Comparison of ENCODE assay signal across 17 cellular contexts in genomic region chr10:48494611-48495010, GRCh38.
A peak's percentile ranks its signal among the peaks of the same experiment; 100 is the strongest.
DNase-seq lines count a peak whose midpoint lies in the region; ATAC-seq and TF ChIP-seq lines count a peak whose summit lies in the region.
"Had no signal": no experiment of that assay in that cellular context is flagged by ENCODE, and none has a peak within 500 bp of the region (broad histone marks: within the 10 kb centered on the region; RNA-seq: fewer than 3 reads in every experiment).

No MANE protein-coding gene starts in this region.

- no peak overlapping the region for H3K23ac ChIP-seq in neuronal stem cell (ENCODE audit: low read depth, low read length, poor library complexity)

- peak overlapping the region; percentile 26 for H4K8ac ChIP-seq in neuronal stem cell (ENCODE audit: low read depth, low read length)

- no peak overlapping the region for H3K9ac ChIP-seq in neuronal stem cell (ENCODE audit: low read depth, low read length, poor library complexity)
- H3K9ac ChIP-seq: KMS-11 had no signal

- no peak for TF ChIP-seq CTCF in HFFc6 (IDR thresholded peaks at IDR 0.05)

- H2BK12ac ChIP-seq in neuronal stem cell (ENCODE audit: low read length): no peak overlapping the region

- H2BK15ac ChIP-seq in neuronal stem cell (ENCODE audit: low read length): no peak overlapping the region

- no peak overlapping the region for H2BK120ac ChIP-seq in neuronal stem cell (ENCODE audit: low read depth, low read length)

- no peak overlapping the region for H3K4me3 ChIP-seq in neuronal stem cell (ENCODE audit: low read length in 2 of 2)
- no peak overlapping the region for H3K4me3 ChIP-seq in CD8-positive, alpha-beta memory T cell (ENCODE audit: low read length)
- H3K4me3 ChIP-seq: A549, PC-9 had no signal

- intact Hi-C loops in activated CD4-positive, alpha-beta memory T cell treated with anti-CD3 and anti-CD28 coated beads for 36 hours (cut with micrococcal nuclease): no loop called here

- H2AK5ac ChIP-seq in neuronal stem cell (ENCODE audit: low read depth, low read length): no peak overlapping the region

- H3K79me1 ChIP-seq in neuronal stem cell (ENCODE audit: low read depth, low read length): no peaks in the 10 kb centered on the region

- H3K4me3 Mint-ChIP-seq in activated CD4-positive, alpha-beta memory T cell treated with anti-CD3 and anti-CD28 coated beads for 36 hours: no peak overlapping the region
- no peak overlapping the region for H3K4me3 Mint-ChIP-seq in activated CD4-positive, alpha-beta memory T cell treated with anti-CD3 and anti-CD28 coated beads, Interleukin-2, amount 10 ng/mL, durations not matched to agents 7 days and 5 days
- no peak overlapping the region for H3K4me3 Mint-ChIP-seq in HFFc6
- peak overlapping the region; percentile 6 for H3K4me3 Mint-ChIP-seq in activated naive CD8-positive, alpha-beta T cell treated with anti-CD3 and anti-CD28 coated beads, Interleukin-2, amount 50 U/mL, for 24 hours
- peak overlapping the region in 1 of 7 donors; percentile 17 for H3K4me3 Mint-ChIP-seq in CD8-positive, alpha-beta memory T cell

- H3K4me1 Mint-ChIP-seq in activated CD4-positive, alpha-beta memory T cell treated with anti-CD3 and anti-CD28 coated beads for 36 hours (ENCODE audit: low read depth): peaks cover 13% of the 10 kb centered on the region
- peaks cover 23% of the 10 kb centered on the region for H3K4me1 Mint-ChIP-seq in activated CD4-positive, alpha-beta memory T cell treated with anti-CD3 and anti-CD28 coated beads, Interleukin-2, amount 10 ng/mL, durations not matched to agents 7 days and 5 days
- peaks cover 61% of the 10 kb centered on the region for H3K4me1 Mint-ChIP-seq in HFFc6 (ENCODE audit: low read depth)
- H3K4me1 Mint-ChIP-seq in activated naive CD8-positive, alpha-beta T cell treated with anti-CD3 and anti-CD28 coated beads, Interleukin-2, amount 50 U/mL, for 24 hours: peaks cover 9% of the 10 kb centered on the region
- H3K4me1 Mint-ChIP-seq in CD8-positive, alpha-beta memory T cell: peaks cover 13 to 21% (median 16%) of the 10 kb centered on the region in 3 donors

- H3K14ac ChIP-seq in neuronal stem cell (ENCODE audit: low read length): no peak overlapping the region

- no peaks in the 10 kb centered on the region for H3K9me3 ChIP-seq in neuronal stem cell (replicated peaks in 1 of 2; ENCODE audit: control insufficient read depth in 2 of 2, insufficient read depth in 1 of 2, low read depth in 1 of 2, low read length in 2 of 2)
- no peaks in the 10 kb centered on the region for H3K9me3 ChIP-seq in CD8-positive, alpha-beta memory T cell (ENCODE audit: low read length)
- H3K9me3 ChIP-seq: A549 had no signal

- peaks cover 0 to 10% (median 0%) of the 10 kb centered on the region in 3 experiments for H3K27me3 ChIP-seq in neuronal stem cell (ENCODE audit: control insufficient read depth in 3 of 3, insufficient read depth in 3 of 3, low read depth in 1 of 3, low read length in 3 of 3)
- no peaks in the 10 kb centered on the region for H3K27me3 ChIP-seq in CD8-positive, alpha-beta memory T cell (ENCODE audit: insufficient read depth, low read length, poor library complexity, severe bottlenecking)

- no peak overlapping the region for H4K91ac ChIP-seq in neuronal stem cell (ENCODE audit: low read depth, low read length, poor library complexity)

- H3K27me3 Mint-ChIP-seq in activated CD4-positive, alpha-beta memory T cell treated with anti-CD3 and anti-CD28 coated beads for 36 hours: peaks cover 15% of the 10 kb centered on the region
- peaks cover 7% of the 10 kb centered on the region for H3K27me3 Mint-ChIP-seq in activated CD4-positive, alpha-beta memory T cell treated with anti-CD3 and anti-CD28 coated beads, Interleukin-2, amount 10 ng/mL, durations not matched to agents 7 days and 5 days
- H3K27me3 Mint-ChIP-seq in HFFc6 (ENCODE audit: insufficient read depth): peaks cover 13% of the 10 kb centered on the region
- H3K27me3 Mint-ChIP-seq in activated naive CD8-positive, alpha-beta T cell treated with anti-CD3 and anti-CD28 coated beads, Interleukin-2, amount 50 U/mL, for 24 hours: peaks cover 11% of the 10 kb centered on the region
- peaks cover 12 to 47% of the 10 kb centered on the region in 2 donors for H3K27me3 Mint-ChIP-seq in CD8-positive, alpha-beta memory T cell

- peak overlapping the region; percentile 1 for H3K27ac Mint-ChIP-seq in activated CD4-positive, alpha-beta memory T cell treated with anti-CD3 and anti-CD28 coated beads for 36 hours
- no peak overlapping the region for H3K27ac Mint-ChIP-seq in activated CD4-positive, alpha-beta memory T cell treated with anti-CD3 and anti-CD28 coated beads, Interleukin-2, amount 10 ng/mL, durations not matched to agents 7 days and 5 days
- H3K27ac Mint-ChIP-seq in HFFc6: peak overlapping the region; percentile 22
- H3K27ac Mint-ChIP-seq in activated naive CD8-positive, alpha-beta T cell treated with anti-CD3 and anti-CD28 coated beads, Interleukin-2, amount 50 U/mL, for 24 hours: no peak overlapping the region
- H3K27ac Mint-ChIP-seq in CD8-positive, alpha-beta memory T cell: peak overlapping the region in 1 of 8 donors; percentile 19

- H3K4me1 ChIP-seq in neuronal stem cell (ENCODE audit: control insufficient read depth in 2 of 2, insufficient read depth in 1 of 2, low read depth in 1 of 2, low read length in 2 of 2): peaks cover 0 to 2% of the 10 kb centered on the region in 2 donors
- no peaks in the 10 kb centered on the region for H3K4me1 ChIP-seq in CD8-positive, alpha-beta memory T cell (ENCODE audit: insufficient read depth, low read length)

- H3K36me3 Mint-ChIP-seq in activated CD4-positive, alpha-beta memory T cell treated with anti-CD3 and anti-CD28 coated beads for 36 hours: no peaks in the 10 kb centered on the region
- H3K36me3 Mint-ChIP-seq in activated CD4-positive, alpha-beta memory T cell treated with anti-CD3 and anti-CD28 coated beads, Interleukin-2, amount 10 ng/mL, durations not matched to agents 7 days and 5 days (ENCODE audit: low read depth): no peaks in the 10 kb centered on the region
- H3K36me3 Mint-ChIP-seq in HFFc6 (ENCODE audit: low read depth): peaks cover 29% of the 10 kb centered on the region
- no peaks in the 10 kb centered on the region for H3K36me3 Mint-ChIP-seq in activated naive CD8-positive, alpha-beta T cell treated with anti-CD3 and anti-CD28 coated beads, Interleukin-2, amount 50 U/mL, for 24 hours (ENCODE audit: low read depth)
- no peaks in the 10 kb centered on the region for H3K36me3 Mint-ChIP-seq in CD8-positive, alpha-beta memory T cell

- DNase-seq in activated CD4-positive, alpha-beta memory T cell treated with anti-CD3 and anti-CD28 coated beads for 36 hours: no peak
- no peak for DNase-seq in activated CD4-positive, alpha-beta memory T cell treated with anti-CD3 and anti-CD28 coated beads, Interleukin-2, amount 10 ng/mL, durations not matched to agents 7 days and 5 days
- no peak for DNase-seq in HFFc6
- DNase-seq in activated naive CD8-positive, alpha-beta T cell treated with anti-CD3 and anti-CD28 coated beads, Interleukin-2, amount 50 U/mL, for 24 hours: no peak
- DNase-seq in neuronal stem cell (ENCODE audit: low spot score): no peak
- no peak for DNase-seq in DMS153 (lab: John Stamatoyannopoulos, UW)
- DNase-seq in CD8-positive, alpha-beta memory T cell: no peak
- DNase-seq: GF-D8, GOT3, NCI-H1105 treated with DMSO at 0.1 percent for 48 hours, NCI-H187 treated with DMSO at 0.1 percent for 48 hours, NCI-H446 treated with DMSO at 0.1 percent for 48 hours, NCI-H774 had no signal

- H3K27ac ChIP-seq in neuronal stem cell (replicated peaks; ENCODE audit: low read length): no peak overlapping the region
- H3K27ac ChIP-seq in CD8-positive, alpha-beta memory T cell (ENCODE audit: low read depth, low read length): no peak overlapping the region
- H3K27ac ChIP-seq: A549, KMS-11, PC-9 had no signal

- no peak overlapping the region for H2AFZ ChIP-seq in neuronal stem cell (ENCODE audit: low read length)
- H2AFZ ChIP-seq: PC-9 had no signal

- H3K4ac ChIP-seq in neuronal stem cell (ENCODE audit: low read length): no peak overlapping the region

- POLR2A ChIA-PET in activated CD4-positive, alpha-beta memory T cell treated with anti-CD3 and anti-CD28 coated beads for 36 hours (lab: Charles Lee): no interaction called here
- POLR2A ChIA-PET in activated CD4-positive, alpha-beta memory T cell treated with anti-CD3 and anti-CD28 coated beads, Interleukin-2, amount 10 ng/mL, durations not matched to agents 7 days and 5 days (lab: Charles Lee): no interaction called here
- POLR2A ChIA-PET in CD8-positive, alpha-beta memory T cell (lab: Charles Lee): no interaction called here

- ATAC-seq in activated naive CD8-positive, alpha-beta T cell treated with anti-CD3 and anti-CD28 coated beads, Interleukin-2, amount 50 U/mL, for 24 hours: no peak
- no peak for ATAC-seq in GM18867 (IDR thresholded peaks at IDR 0.05; ENCODE audit: unreplicated experiment)
- ATAC-seq: A549 had no signal

- H3K36me3 ChIP-seq in neuronal stem cell (replicated peaks in 1 of 2; ENCODE audit: control insufficient read depth in 2 of 2, insufficient read depth in 2 of 2, low read length in 2 of 2): no peaks in the 10 kb centered on the region
- H3K36me3 ChIP-seq in CD8-positive, alpha-beta memory T cell (ENCODE audit: insufficient read depth, low read length): no peaks in the 10 kb centered on the region

- H3K18ac ChIP-seq in neuronal stem cell (ENCODE audit: low read length): no peak overlapping the region

- CTCF ChIA-PET in activated CD4-positive, alpha-beta memory T cell treated with anti-CD3 and anti-CD28 coated beads for 36 hours (lab: Charles Lee): no interaction called here
- CTCF ChIA-PET in activated CD4-positive, alpha-beta memory T cell treated with anti-CD3 and anti-CD28 coated beads, Interleukin-2, amount 10 ng/mL, durations not matched to agents 7 days and 5 days (lab: Charles Lee): interaction anchor here (1.1 kb wide), 1 partner anchor 131 kb away, joined by 3 read pairs; no protein-coding TSS in a partner anchor
- CTCF ChIA-PET in CD8-positive, alpha-beta memory T cell (lab: Charles Lee): no interaction called here

- no peak overlapping the region for H3K4me2 ChIP-seq in neuronal stem cell (ENCODE audit: insufficient read depth, low read length, poor library complexity, severe bottlenecking)
- H3K4me2 ChIP-seq: A549, KMS-11, PC-9 had no signal

- WGBS in neuronal stem cell (ENCODE audit: extremely low coverage in 2 of 2, insufficient read length in 2 of 2, insufficient replicate concordance in 1 of 2), 2 donors: no CpG with 5 or more reads among the region's 5 CpGs

- H3K9me3 Mint-ChIP-seq in activated CD4-positive, alpha-beta memory T cell treated with anti-CD3 and anti-CD28 coated beads for 36 hours: no peaks in the 10 kb centered on the region
- H3K9me3 Mint-ChIP-seq in activated CD4-positive, alpha-beta memory T cell treated with anti-CD3 and anti-CD28 coated beads, Interleukin-2, amount 10 ng/mL, durations not matched to agents 7 days and 5 days: no peaks in the 10 kb centered on the region
- H3K9me3 Mint-ChIP-seq in HFFc6: no peaks in the 10 kb centered on the region
- no peaks in the 10 kb centered on the region for H3K9me3 Mint-ChIP-seq in activated naive CD8-positive, alpha-beta T cell treated with anti-CD3 and anti-CD28 coated beads, Interleukin-2, amount 50 U/mL, for 24 hours
- H3K9me3 Mint-ChIP-seq in CD8-positive, alpha-beta memory T cell: no peaks in the 10 kb centered on the region

- H2BK5ac ChIP-seq in neuronal stem cell (ENCODE audit: low read length): no peak overlapping the region

Comparison
In these comparisons a context has a peak if more than half of its experiments do, and no peak if none do; other contexts are left out.
1. H3K27ac Mint-ChIP-seq: peak in activated CD4-positive, alpha-beta memory T cell treated with anti-CD3 and anti-CD28 coated beads for 36 hours (single experiment) and HFFc6 (single experiment); none in activated CD4-positive, alpha-beta memory T cell treated with anti-CD3 and anti-CD28 coated beads, Interleukin-2, amount 10 ng/mL, durations not matched to agents 7 days and 5 days (single experiment) and activated naive CD8-positive, alpha-beta T cell treated with anti-CD3 and anti-CD28 coated beads, Interleukin-2, amount 50 U/mL, for 24 hours (single experiment).